ENCODE assay signal across 9 cellular contexts in genomic region chr19:51018745-51019543, GRCh38. TPM values are rescaled to one million over a fixed set of nuclear protein-coding genes. Genes with fewer than 3 reads are reported as not detected.
DNase-seq lines count a peak whose midpoint lies in the region; ATAC-seq, FAIRE-seq and TF ChIP-seq lines count a peak whose summit lies in the region.
"Had no signal": no experiment of that assay in that cellular context is flagged by ENCODE, and none has a peak within 500 bp of the region (broad histone marks: within the 10 kb centered on the region; RNA-seq: fewer than 3 reads in every experiment).

No MANE protein-coding gene starts in this region.

- H3K27me3 ChIP-seq in trophoblast cell (ENCODE audit: insufficient read depth, low read length) = peaks cover 19% of the 10 kb centered on the region
- H3K27me3 ChIP-seq in small intestine (ENCODE audit: control insufficient read depth in 2 of 2, insufficient read depth in 2 of 2, low read length in 2 of 2) = peaks cover 9 to 12% of the 10 kb centered on the region in 2 donors

- H2BK120ac ChIP-seq in trophoblast cell (ENCODE audit: insufficient read depth, low read length, poor library complexity) = no peak overlapping the region

- H3K4me3 ChIP-seq in trophoblast cell (ENCODE audit: low read depth, low read length) = peak overlapping the region; percentile 38
- no peak overlapping the region for H3K4me3 ChIP-seq in small intestine (ENCODE audit: low read depth in 1 of 2, low read length in 2 of 2)

- no peak for FAIRE-seq in small intestine (lab: Jason Lieb, UNC)

- no peaks in the 10 kb centered on the region for H3K9me3 ChIP-seq in trophoblast cell (ENCODE audit: insufficient read depth, low read depth, low read length)
- no peaks in the 10 kb centered on the region for H3K9me3 ChIP-seq in small intestine (ENCODE audit: control insufficient read depth, low read depth)

- H3K23ac ChIP-seq in trophoblast cell (ENCODE audit: low read length) = no peak overlapping the region

- peak overlapping the region; percentile 32 for H4K91ac ChIP-seq in trophoblast cell (ENCODE audit: low read depth, low read length)

- H3K4ac ChIP-seq in trophoblast cell (ENCODE audit: low read depth, low read length) = no peak overlapping the region

- H3K36me3 ChIP-seq in trophoblast cell (ENCODE audit: control insufficient read depth in 1 of 2, insufficient read depth in 2 of 2, low read length in 2 of 2) (no peaks in the 10 kb centered on the region), small intestine (ENCODE audit: control insufficient read depth in 2 of 2, insufficient read depth in 2 of 2, low read length in 2 of 2) (no peaks in the 10 kb centered on the region)

- peaks cover 5% of the 10 kb centered on the region for H3K36me3 Mint-ChIP-seq in glutamatergic neuron (ENCODE audit: unreplicated experiment)
- H3K36me3 Mint-ChIP-seq in activated CD4-positive, alpha-beta T cell treated with anti-CD3 and anti-CD28 coated beads, Interleukin-2, amount 10 ng/mL, durations not matched to agents 7 days and 5 days (ENCODE audit: low read depth) = peaks cover 2% of the 10 kb centered on the region

- no peak overlapping the region for H3K14ac ChIP-seq in trophoblast cell (ENCODE audit: low read length)

- H3K4me3 Mint-ChIP-seq in glutamatergic neuron (ENCODE audit: unreplicated experiment) = peak overlapping the region; percentile 92
- no peak overlapping the region for H3K4me3 Mint-ChIP-seq in activated CD4-positive, alpha-beta T cell treated with anti-CD3 and anti-CD28 coated beads, Interleukin-2, amount 10 ng/mL, durations not matched to agents 7 days and 5 days
- H3K4me3 Mint-ChIP-seq: neural crest cell had no signal

- no peaks in the 10 kb centered on the region for H3K79me2 ChIP-seq in trophoblast cell (ENCODE audit: control insufficient read depth, insufficient read depth, low read length, poor library complexity)

- H2AFZ ChIP-seq in trophoblast cell (ENCODE audit: insufficient read depth, low read length, poor library complexity) = peak overlapping the region; percentile 61

- DNase-seq in G401 (ENCODE audit: low spot score) = peak; percentile 23
- peak; percentile 7 for DNase-seq in NOMO-1 treated with DMSO at 0.1 percent for 48 hours (lab: John Stamatoyannopoulos, UW; ENCODE audit: unreplicated experiment)
- peak; percentile 35 for DNase-seq in glutamatergic neuron
- no peak for DNase-seq in trophoblast cell
- DNase-seq in inferior parietal cortex (ENCODE audit: extremely low spot score) = no peak
- DNase-seq in activated CD4-positive, alpha-beta T cell treated with anti-CD3 and anti-CD28 coated beads, Interleukin-2, amount 10 ng/mL, durations not matched to agents 7 days and 5 days = no peak
- DNase-seq in small intestine = no peak

- CTCF ChIA-PET in activated CD4-positive, alpha-beta T cell treated with anti-CD3 and anti-CD28 coated beads, Interleukin-2, amount 10 ng/mL, durations not matched to agents 7 days and 5 days (lab: Charles Lee) = interaction anchor here (0.6 kb wide), 1 partner anchor 304 kb away, joined by 3 read pairs; no protein-coding TSS in a partner anchor

- H3K27ac Mint-ChIP-seq in glutamatergic neuron (ENCODE audit: unreplicated experiment) = no peak overlapping the region
- H3K27ac Mint-ChIP-seq in activated CD4-positive, alpha-beta T cell treated with anti-CD3 and anti-CD28 coated beads, Interleukin-2, amount 10 ng/mL, durations not matched to agents 7 days and 5 days = no peak overlapping the region

- no peak overlapping the region for H4K12ac ChIP-seq in trophoblast cell (ENCODE audit: low read depth, low read length)

- no peak overlapping the region for H2BK5ac ChIP-seq in trophoblast cell (ENCODE audit: low read depth, low read length, poor library complexity)

- in situ Hi-C loops in G401 (cut with HindIII; ENCODE audit: low sequenced_read_pairs) = no loop called here

- TF ChIP-seq CTCF in glutamatergic neuron (IDR thresholded peaks at IDR 0.05; ENCODE audit: partially characterized antibody, unreplicated experiment) = no peak

- peaks cover 22% of the 10 kb centered on the region for H3K27me3 Mint-ChIP-seq in glutamatergic neuron (ENCODE audit: unreplicated experiment)
- H3K27me3 Mint-ChIP-seq in activated CD4-positive, alpha-beta T cell treated with anti-CD3 and anti-CD28 coated beads, Interleukin-2, amount 10 ng/mL, durations not matched to agents 7 days and 5 days = peaks cover 60% of the 10 kb centered on the region

- H3K27ac ChIP-seq in trophoblast cell (ENCODE audit: low read depth, low read length) = no peak overlapping the region
- H3K27ac ChIP-seq in small intestine (ENCODE audit: low read depth in 1 of 2, low read length in 1 of 2) = no peak overlapping the region

- H2AK5ac ChIP-seq in trophoblast cell (ENCODE audit: low read length) = no peak overlapping the region

- H3K4me1 ChIP-seq in trophoblast cell (ENCODE audit: control insufficient read depth in 1 of 2, insufficient read depth in 2 of 2, low read length in 2 of 2) = peaks cover 7 to 8% of the 10 kb centered on the region in 2 experiments
- H3K4me1 ChIP-seq in small intestine (ENCODE audit: control insufficient read depth in 2 of 2, insufficient read depth in 1 of 2, low read depth in 1 of 2, low read length in 1 of 2) = no peaks in the 10 kb centered on the region

- H3K4me1 Mint-ChIP-seq in glutamatergic neuron (ENCODE audit: low read depth, unreplicated experiment) = peaks cover 4% of the 10 kb centered on the region
- H3K4me1 Mint-ChIP-seq in activated CD4-positive, alpha-beta T cell treated with anti-CD3 and anti-CD28 coated beads, Interleukin-2, amount 10 ng/mL, durations not matched to agents 7 days and 5 days = peaks cover 18% of the 10 kb centered on the region

- H3K4me2 ChIP-seq in trophoblast cell (ENCODE audit: low read length) = peak overlapping the region; percentile 66

- no CpG with 5 or more reads among the region's 68 CpGs for WGBS in trophoblast cell (ENCODE audit: extremely low coverage, insufficient coverage, insufficient read length)
- 2 to 4% (median 3%) methylated on average over 54 to 68 of the region's 68 CpGs for WGBS in small intestine, 3 donors

- peak overlapping the region; percentile 57 for H3K18ac ChIP-seq in trophoblast cell (ENCODE audit: low read length)

- no peak overlapping the region for H3K9ac ChIP-seq in trophoblast cell (ENCODE audit: low read length)

- peaks cover 5% of the 10 kb centered on the region for H3K9me3 Mint-ChIP-seq in glutamatergic neuron (ENCODE audit: unreplicated experiment)
- no peaks in the 10 kb centered on the region for H3K9me3 Mint-ChIP-seq in activated CD4-positive, alpha-beta T cell treated with anti-CD3 and anti-CD28 coated beads, Interleukin-2, amount 10 ng/mL, durations not matched to agents 7 days and 5 days
- H3K9me3 Mint-ChIP-seq: neural crest cell had no signal

- H4K8ac ChIP-seq in trophoblast cell (ENCODE audit: low read depth, low read length) = no peak overlapping the region

- no peak for ATAC-seq in GM19395 (IDR thresholded peaks at IDR 0.05; ENCODE audit: unreplicated experiment)

- H2BK12ac ChIP-seq in trophoblast cell (ENCODE audit: low read length) = peak overlapping the region; percentile 42

- H3K79me1 ChIP-seq in trophoblast cell (ENCODE audit: low read length) = no peaks in the 10 kb centered on the region

- POLR2A ChIA-PET in activated CD4-positive, alpha-beta T cell treated with anti-CD3 and anti-CD28 coated beads, Interleukin-2, amount 10 ng/mL, durations not matched to agents 7 days and 5 days (lab: Charles Lee) = no interaction called here

RNA-seq across cellular contexts. Expression of gene KLK10, which starts 0.6 kb away (rescaled TPM):
- not detected in 2 replicates for total RNA-seq in G401 (2014; rRNA removed; shearing (Covaris generic))
- total RNA-seq in glutamatergic neuron (ENCODE audit: unreplicated experiment) = not detected
- polyA plus RNA-seq in trophoblast cell (2013) = 0.79 and 0.94 TPM in 2 replicates
- total RNA-seq in activated CD4-positive, alpha-beta T cell treated with anti-CD3 and anti-CD28 coated beads, Interleukin-2, amount 10 ng/mL, durations not matched to agents 7 days and 5 days = not detected
- 1 to 10 TPM in 1 of 3 donors, under 1 TPM in 1, not detected in 1; 0.81 to 1.7 TPM for polyA plus RNA-seq in small intestine
- total RNA-seq: neural crest cell had no signal

RNA-seq across cellular contexts. Expression of gene KLK11, which starts 7.5 kb away (rescaled TPM):
- not detected in 2 replicates for total RNA-seq in G401 (2014; rRNA removed; shearing (Covaris generic))
- total RNA-seq in glutamatergic neuron (ENCODE audit: unreplicated experiment) = not detected
- not detected in 2 replicates for polyA plus RNA-seq in trophoblast cell (2013)
- not detected for total RNA-seq in activated CD4-positive, alpha-beta T cell treated with anti-CD3 and anti-CD28 coated beads, Interleukin-2, amount 10 ng/mL, durations not matched to agents 7 days and 5 days
- 1 to 10 TPM in 1 of 3 donors, under 1 TPM in 2; 0.67 to 1.4 (median 0.79) TPM for polyA plus RNA-seq in small intestine
- total RNA-seq: neural crest cell had no signal

RNA-seq across cellular contexts. Expression of gene KLK12, which starts 15.9 kb away (rescaled TPM):
- total RNA-seq in G401 (2014; rRNA removed; shearing (Covaris generic)) = not detected in 2 replicates
- 0.66 TPM for total RNA-seq in glutamatergic neuron (ENCODE audit: unreplicated experiment)
- not detected in 2 replicates for polyA plus RNA-seq in trophoblast cell (2013)
- total RNA-seq in activated CD4-positive, alpha-beta T cell treated with anti-CD3 and anti-CD28 coated beads, Interleukin-2, amount 10 ng/mL, durations not matched to agents 7 days and 5 days = not detected
- polyA plus RNA-seq in small intestine = 10 to 100 TPM in 1 of 3 donors, 1 to 10 TPM in 1, not detected in 1; 2.7 to 10.6 TPM
- total RNA-seq: neural crest cell had no signal

RNA-seq across cellular contexts. Expression of gene KLK8, which starts 17.5 kb away (rescaled TPM):
- not detected in 2 replicates for total RNA-seq in G401 (2014; rRNA removed; shearing (Covaris generic))
- total RNA-seq in glutamatergic neuron (ENCODE audit: unreplicated experiment) = not detected
- 1.6 TPM in 2 replicates for polyA plus RNA-seq in trophoblast cell (2013)
- not detected for total RNA-seq in activated CD4-positive, alpha-beta T cell treated with anti-CD3 and anti-CD28 coated beads, Interleukin-2, amount 10 ng/mL, durations not matched to agents 7 days and 5 days
- polyA plus RNA-seq in small intestine = under 1 TPM in 1 of 3 donors, not detected in 2; 0.12 TPM
- total RNA-seq: neural crest cell had no signal

RNA-seq across cellular contexts. Expression of gene KLK7, which starts 35.2 kb away (rescaled TPM):
- total RNA-seq in G401 (2014; rRNA removed; shearing (Covaris generic)) = not detected in 2 replicates
- not detected for total RNA-seq in glutamatergic neuron (ENCODE audit: unreplicated experiment)
- 0.21 and 0.26 TPM in 2 replicates for polyA plus RNA-seq in trophoblast cell (2013)
- total RNA-seq in activated CD4-positive, alpha-beta T cell treated with anti-CD3 and anti-CD28 coated beads, Interleukin-2, amount 10 ng/mL, durations not matched to agents 7 days and 5 days = not detected
- under 1 TPM in 1 of 3 donors, not detected in 2; 0.07 TPM for polyA plus RNA-seq in small intestine
- total RNA-seq: neural crest cell had no signal

Comparison
In these comparisons a context has a peak if more than half of its experiments do, and no peak if none do; other contexts are left out.
1. DNase-seq: peak in G401 (single experiment), NOMO-1 treated with DMSO at 0.1 percent for 48 hours (single experiment) and glutamatergic neuron (single experiment); none in trophoblast cell (0 of 2), inferior parietal cortex (single experiment), activated CD4-positive, alpha-beta T cell treated with anti-CD3 and anti-CD28 coated beads, Interleukin-2, amount 10 ng/mL, durations not matched to agents 7 days and 5 days (single experiment) and small intestine (single experiment).